In the genomic region with DNA sequence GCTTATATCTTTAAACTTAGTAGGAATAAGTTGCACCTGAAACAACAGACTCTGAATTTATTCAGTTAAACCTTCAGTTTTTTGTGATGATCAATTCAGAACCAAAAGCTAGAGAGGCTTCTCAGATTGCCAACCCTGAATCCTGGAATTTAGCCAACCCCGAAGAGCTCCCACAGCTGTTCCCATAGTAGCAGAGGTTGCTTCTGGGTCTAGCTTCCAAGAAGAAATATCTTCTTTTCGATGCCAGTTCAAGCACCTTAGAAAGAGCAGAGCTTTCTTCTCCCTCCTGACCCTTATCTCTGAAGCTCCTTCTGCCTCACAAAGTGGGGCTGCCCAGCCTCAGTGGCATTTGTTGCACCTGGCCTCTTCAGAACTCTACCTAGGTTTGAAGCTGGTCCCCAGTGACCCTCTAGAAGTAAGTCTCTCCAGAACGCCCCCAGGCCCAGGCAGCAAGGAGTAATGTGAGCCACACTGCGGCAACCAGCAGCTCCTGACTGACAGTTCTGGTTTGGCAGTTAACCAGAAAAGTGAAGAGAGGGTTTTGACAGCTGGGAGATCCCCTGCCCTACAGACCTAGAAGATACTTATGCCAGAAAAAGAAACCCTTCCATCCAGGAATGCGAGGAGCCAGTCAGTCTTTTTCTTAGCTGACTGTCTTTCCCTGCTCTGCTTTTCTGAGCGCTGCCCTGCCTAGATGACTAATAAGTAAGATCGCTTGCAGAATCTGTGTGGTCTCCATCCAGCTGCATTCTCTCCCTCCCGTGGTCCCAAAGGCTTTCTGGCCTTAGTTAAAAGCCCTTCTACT, we compare ENCODE assay signal across 8 cellular contexts.
DNase-seq lines count a peak whose midpoint lies in the region; ATAC-seq, FAIRE-seq and TF ChIP-seq lines count a peak whose summit lies in the region.

No MANE protein-coding gene starts in this region.

- CTCF ChIA-PET in PC-3 (lab: Charles Lee): interaction anchor here (0.5 to 0.7 kb wide), 4 partner anchors 202 to 1374 kb away, joined by 3 to 6 read pairs (median 5); no protein-coding TSS in a partner anchor

- no peak overlapping the region for H3K27ac ChIP-seq in right atrium auricular region
- no peak overlapping the region for H3K27ac ChIP-seq in PC-3 (ENCODE audit: low read length)
- H3K27ac ChIP-seq in tibial artery: no peak overlapping the region

- H3K4me2 ChIP-seq in PC-3 (ENCODE audit: low read length): peak overlapping the region; percentile 67

- FAIRE-seq in D721Med (lab: Jason Lieb, UNC): no peak

- no peaks in the 10 kb centered on the region for H3K79me2 ChIP-seq in PC-3 (ENCODE audit: low read length)

- H3K4me1 ChIP-seq in right atrium auricular region (peaks cover 0 to 13% of the 10 kb centered on the region in 2 donors), PC-3 (ENCODE audit: insufficient read depth, low read length) (peaks cover 14% of the 10 kb centered on the region), tibial artery (peaks cover 0 to 17% (median 4%) of the 10 kb centered on the region in 4 donors)

- intact Hi-C loops in left cardiac atrium (cut with DNase I) (loop anchor here in 1 of 2 donors (2.0 kb wide), 1 partner anchor 356 kb away; no protein-coding TSS in a partner anchor), PC-3 (cut with micrococcal nuclease) (loop anchor here (5.0 kb wide), 3 partner anchors 242 to 312 kb away; no protein-coding TSS in a partner anchor), tibial artery (cut with DNase I; ENCODE audit: low total_unique reads) (no loop called here)

- TF ChIP-seq CTCF in right atrium auricular region (IDR thresholded peaks at IDR 0.05): no peak
- TF ChIP-seq CTCF in PC-3 (conservative IDR thresholded peaks at IDR 0.05; ENCODE audit: low read depth, low read length): no peak
- TF ChIP-seq CTCF in foreskin fibroblast (IDR thresholded peaks at IDR 0.05; ENCODE audit: low read depth, low read length): no peak
- TF ChIP-seq CTCF in tibial artery (IDR thresholded peaks at IDR 0.05): no peak
- TF ChIP-seq CTCF in D721Med (IDR thresholded peaks at IDR 0.05; ENCODE audit: insufficient read depth, missing control alignments): no peak

- H3K9ac ChIP-seq in PC-3 (ENCODE audit: low read length): no peak overlapping the region

- H3K9me3 ChIP-seq in right atrium auricular region (no peaks in the 10 kb centered on the region), PC-3 (ENCODE audit: low read length) (no peaks in the 10 kb centered on the region), tibial artery (no peaks in the 10 kb centered on the region)

- H3K27me3 ChIP-seq in right atrium auricular region (no peaks in the 10 kb centered on the region), PC-3 (ENCODE audit: low read length) (no peaks in the 10 kb centered on the region), tibial artery (no peaks in the 10 kb centered on the region)

- ATAC-seq in left cardiac atrium: peak in 1 of 2 donors; percentile 96
- peak; percentile 87 for ATAC-seq in PC-3

- no TSS peak for BruUV-seq in PC-3 (replicated peaks; lab: Mats Ljungman, UMichigan)

- H3K36me3 ChIP-seq in right atrium auricular region (no peaks in the 10 kb centered on the region), PC-3 (ENCODE audit: low read depth, low read length) (no peaks in the 10 kb centered on the region), tibial artery (no peaks in the 10 kb centered on the region)

- H3K9me2 ChIP-seq in PC-3 (replicated peaks; ENCODE audit: low read length): no peaks in the 10 kb centered on the region

- H3K4me3 ChIP-seq in right atrium auricular region (no peak overlapping the region), PC-3 (ENCODE audit: low read length) (no peak overlapping the region; the same call in 1 of the 2 replicates), foreskin fibroblast (ENCODE audit: low read depth in 1 of 2, low read length in 2 of 2) (no peak overlapping the region), tibial artery (no peak overlapping the region)

- H2AFZ ChIP-seq in PC-3 (ENCODE audit: low read length): peak overlapping the region; percentile 49; the same call in 1 of the 2 replicates

- DNase-seq in left cardiac atrium: peak; percentile 14
- DNase-seq in right atrium auricular region (ENCODE audit: low spot score): no peak
- peak; percentile 57 for DNase-seq in PC-3
- DNase-seq in foreskin fibroblast: peak; percentile 63 to 82
- no peak for DNase-seq in activated CD4-positive, CD25-positive, alpha-beta regulatory T cell (lab: John Stamatoyannopoulos, UW)
- DNase-seq in GM19240 (ENCODE audit: insufficient read length, low spot score): no peak
- no peak for DNase-seq in tibial artery
- DNase-seq in D721Med (ENCODE audit: insufficient read length, low spot score): no peak

- no peaks in the 10 kb centered on the region for H4K20me1 ChIP-seq in PC-3 (ENCODE audit: low read length)

- H3F3A ChIP-seq in PC-3 (ENCODE audit: low read length, unreplicated experiment): no peaks in the 10 kb centered on the region

- POLR2A ChIA-PET in PC-3 (lab: Charles Lee; ENCODE audit: unreplicated experiment): interaction anchor here (0.5 kb wide), 1 partner anchor 1462 kb away, joined by 3 read pairs; no protein-coding TSS in a partner anchor

Comparison
In these comparisons a context has a peak if more than half of its experiments do, and no peak if none do; other contexts are left out.
1. DNase-seq: peak in left cardiac atrium (single experiment), PC-3 (single experiment) and foreskin fibroblast (2 of 2); none in right atrium auricular region (single experiment), activated CD4-positive, CD25-positive, alpha-beta regulatory T cell (0 of 4), GM19240 (single experiment), tibial artery (0 of 2) and D721Med (single experiment).